8 cellular contexts compared by ENCODE assay signal in genomic region chr17:7856840-7857723, GRCh38. TPM values are rescaled to one million over a fixed set of nuclear protein-coding genes. Genes with fewer than 3 reads are reported as not detected.
DNase-seq lines count a peak whose midpoint lies in the region; ATAC-seq and TF ChIP-seq lines count a peak whose summit lies in the region.

NAA38 (minus strand) TSS chr17:7857559; CDS start chr17:7857463, 96 bp downstream.

- no peak within 1 kb of the TSS for H3K4me3 Mint-ChIP-seq in GM23338
- H3K4me3 Mint-ChIP-seq in natural killer cell treated with Interleukin-12 subunit alpha and Interleukin-12 subunit beta and Interleukin-15 and Interleukin-18, amount 100 ng/mL, for 72 hours = no peak within 1 kb of the TSS

- peak; percentile 100 for DNase-seq in EL
- DNase-seq in GM23338 (ENCODE audit: low spot score) = peak; percentile 100
- DNase-seq in LHCN-M2 (ENCODE audit: low read depth) = peak; percentile 99
- peak; percentile 99 for DNase-seq in RPMI7951 (ENCODE audit: low read depth)
- DNase-seq in activated T-helper 1 cell treated with anti-CD3 and anti-CD28 coated beads, Interleukin-2, amount 50 U/mL, for 16 hours (ENCODE audit: low read depth in 1 of 2, low spot score in 1 of 2) = peak; percentile 83 to 85
- DNase-seq in fibroblast of peridontal ligament (ENCODE audit: extremely low read depth) = peak; percentile 100
- peak; percentile 97 for DNase-seq in natural killer cell treated with Interleukin-12 subunit alpha and Interleukin-12 subunit beta and Interleukin-15 and Interleukin-18, amount 100 ng/mL, for 72 hours (ENCODE audit: low spot score)
- peak; percentile 92 for DNase-seq in stimulated activated naive CD8-positive, alpha-beta T cell treated with anti-CD3 and anti-CD28 coated beads, Interleukin-15, Interleukin-2, amounts not matched to agents 100 U/mL and 50 U/mL, for 24 hours

- peaks cover 10% of the 10 kb centered on the region for H4K20me1 ChIP-seq in GM23338 (replicated peaks; ENCODE audit: insufficient read depth)

- peak; percentile 67 for ATAC-seq in GM23338
- peak; percentile 92 to 94 for ATAC-seq in natural killer cell treated with Interleukin-12 subunit alpha and Interleukin-12 subunit beta and Interleukin-15 and Interleukin-18, amount 100 ng/mL, for 72 hours
- peak; percentile 90 for ATAC-seq in stimulated activated naive CD8-positive, alpha-beta T cell treated with anti-CD3 and anti-CD28 coated beads, Interleukin-15, Interleukin-2, amounts not matched to agents 100 U/mL and 50 U/mL, for 24 hours

- no peaks in the 10 kb centered on the region; the same call in 1 of the 3 replicates for H3K36me3 Mint-ChIP-seq in GM23338 (ENCODE audit: low read depth)
- peaks cover 6% of the 10 kb centered on the region for H3K36me3 Mint-ChIP-seq in natural killer cell treated with Interleukin-12 subunit alpha and Interleukin-12 subunit beta and Interleukin-15 and Interleukin-18, amount 100 ng/mL, for 72 hours

- H3K36me3 ChIP-seq in GM23338 (ENCODE audit: insufficient read depth) = no peaks in the 10 kb centered on the region; the same call in 1 of the 2 replicates

- peak in 1 of 2 experiments; percentile 45; a peak in 2 of 4 replicates for TF ChIP-seq CTCF in GM23338 (conservative IDR thresholded peaks at IDR 0.05; ENCODE audit: low read depth in 2 of 2)

- no peaks in the 10 kb centered on the region; the same call in 2 of the 3 replicates for H3K9me3 Mint-ChIP-seq in GM23338
- H3K9me3 Mint-ChIP-seq in natural killer cell treated with Interleukin-12 subunit alpha and Interleukin-12 subunit beta and Interleukin-15 and Interleukin-18, amount 100 ng/mL, for 72 hours = no peaks in the 10 kb centered on the region

- H3K4me3 ChIP-seq in GM23338 = peak within 1 kb of the TSS; percentile 55

- peak within 1 kb of the TSS; percentile 30 for H2AFZ ChIP-seq in GM23338

- H3K4me1 ChIP-seq in GM23338 (ENCODE audit: insufficient read depth) = peaks cover 43% of the 10 kb centered on the region

- peaks cover 13% of the 10 kb centered on the region for H3K27me3 Mint-ChIP-seq in GM23338 (ENCODE audit: insufficient read depth, low read depth, poor library complexity)
- H3K27me3 Mint-ChIP-seq in natural killer cell treated with Interleukin-12 subunit alpha and Interleukin-12 subunit beta and Interleukin-15 and Interleukin-18, amount 100 ng/mL, for 72 hours = no peaks in the 10 kb centered on the region

- no peaks in the 10 kb centered on the region for H3K9me2 ChIP-seq in GM23338 (ENCODE audit: insufficient read depth)

- peaks cover 20% of the 10 kb centered on the region; the same call in 1 of the 2 replicates for H3F3A ChIP-seq in GM23338 (replicated peaks; ENCODE audit: low read depth)

- no peak within 1 kb of the TSS for H3K27ac Mint-ChIP-seq in GM23338
- H3K27ac Mint-ChIP-seq in natural killer cell treated with Interleukin-12 subunit alpha and Interleukin-12 subunit beta and Interleukin-15 and Interleukin-18, amount 100 ng/mL, for 72 hours = no peak within 1 kb of the TSS

- H3K4me1 Mint-ChIP-seq in GM23338 = peaks cover 26% of the 10 kb centered on the region
- peaks cover 6 to 25% of the 10 kb centered on the region in 2 donors for H3K4me1 Mint-ChIP-seq in natural killer cell treated with Interleukin-12 subunit alpha and Interleukin-12 subunit beta and Interleukin-15 and Interleukin-18, amount 100 ng/mL, for 72 hours (ENCODE audit: low read depth in 2 of 2)

- H3K27me3 ChIP-seq in GM23338 (ENCODE audit: insufficient read depth) = peaks cover 48% of the 10 kb centered on the region

- H3K79me2 ChIP-seq in GM23338 (replicated peaks; ENCODE audit: insufficient read depth) = peaks cover 7% of the 10 kb centered on the region

- H3K27ac ChIP-seq in GM23338 (ENCODE audit: low read depth) = peak within 1 kb of the TSS; percentile 65

- peak within 1 kb of the TSS; percentile 99 for H3K4me2 ChIP-seq in GM23338

TF ChIP-seq in GM23338, 12 proteins besides CTCF, POLR2A, EP300 and RAD21 (continues in another document):
- peak; percentile 40 for TF ChIP-seq EZH2 (IDR thresholded peaks at IDR 0.05; ENCODE audit: low read depth, unreplicated experiment)
- TF ChIP-seq STAT1 (IDR thresholded peaks at IDR 0.05; ENCODE audit: unreplicated experiment) = no peak
- no peak for TF ChIP-seq POLR2AphosphoS5 (IDR thresholded peaks at IDR 0.05; ENCODE audit: low read depth)
- no peak for TF ChIP-seq ZNF462 (CRISPR knock-in tag; IDR thresholded peaks at IDR 0.05)

RNA-seq across cellular contexts. Expression of gene NAA38, which starts in this region (rescaled TPM):
- total RNA-seq in GM23338 (2014; rRNA removed; shearing (Covaris generic)) = 17.1 and 24.0 TPM in 2 replicates
- polyA plus RNA-seq in GM23338 (2016; fragmentation: Nextera tagmentation; extraction: Ambion mirVana) = 74.8 and 78.5 TPM in 2 replicates
- total RNA-seq in LHCN-M2 (2014; rRNA removed) = 80.8 and 89.6 TPM in 2 replicates
- polyA plus RNA-seq in LHCN-M2 (2012) = 230 TPM
- 94.4 and 110 TPM in 2 replicates for total RNA-seq in RPMI7951 (2014; rRNA removed; shearing (Covaris generic))
- 100 to 1,000 TPM in 1 of 2 donors, 10 to 100 TPM in 1; 54.1 to 105 TPM for total RNA-seq in natural killer cell treated with Interleukin-12 subunit alpha and Interleukin-12 subunit beta and Interleukin-15 and Interleukin-18, amount 100 ng/mL, for 72 hours

Comparison
In these comparisons a context has a peak if more than half of its experiments do, and no peak if none do; other contexts are left out.
1. Peak in every context shown above with its lines: DNase-seq, ATAC-seq, H3K4me3 ChIP-seq and H3K27ac ChIP-seq.